In genomic region chr5:91177639-91178038, GRCh38 we compare ENCODE assay signal across 15 cellular contexts.
"Had no signal": no experiment of that assay in that cellular context is flagged by ENCODE, and none has a peak within 500 bp of the region (broad histone marks: within the 10 kb centered on the region; RNA-seq: fewer than 3 reads in every experiment).

No MANE protein-coding gene starts in this region.

- H3K36me3 ChIP-seq: stomach had no signal

- DNase-seq: activated CD4-positive, alpha-beta T cell treated with anti-CD3 and anti-CD28 coated beads for 48 hours; activated CD8-positive, alpha-beta T cell treated with anti-CD3 and anti-CD28 coated beads for 36 hours; activated gamma-delta T cell treated with Interleukin-2 at 50 U/mL for 16 hours; activated T-cell treated with anti-CD3 and anti-CD28 coated beads, Interleukin-2, amount 50 U/mL, for 4 hours; aorta; dorsolateral prefrontal cortex; endodermal cell; hippocampal formation; naive thymus-derived CD8-positive, alpha-beta T cell; stimulated activated CD4-positive, alpha-beta T cell treated with anti-CD3 and anti-CD28 coated beads, Interleukin-12 subunit alpha, Interleukin-12 subunit beta, amount 100 ng/mL, for 4 hours; stimulated activated CD4-positive, alpha-beta T cell treated with anti-CD3 and anti-CD28 coated beads, Interleukin-2, amount 100 ng/mL, for 24 hours; stomach; testis had no signal

- H3K27ac ChIP-seq: testis had no signal

- ATAC-seq: activated CD8-positive, alpha-beta T cell treated with anti-CD3 and anti-CD28 coated beads for 36 hours; activated T-cell treated with anti-CD3 and anti-CD28 coated beads, Interleukin-2, amount 50 U/mL, for 4 hours; left lobe of liver; naive thymus-derived CD8-positive, alpha-beta T cell; WTC11 had no signal

- H3K9me3 ChIP-seq: stomach, testis had no signal

- H3K27me3 ChIP-seq: dorsolateral prefrontal cortex, stomach, testis had no signal

- H3K4me3 ChIP-seq: dorsolateral prefrontal cortex, stomach, testis had no signal
